Comparison of ENCODE assay signal across 9 cellular contexts in genomic region chr19:38033658-38034150, GRCh38.
DNase-seq lines count a peak whose midpoint lies in the region; ATAC-seq, FAIRE-seq and TF ChIP-seq lines count a peak whose summit lies in the region.
"Had no signal": no experiment of that assay in that cellular context is flagged by ENCODE, and none has a peak within 500 bp of the region (broad histone marks: within the 10 kb centered on the region; RNA-seq: fewer than 3 reads in every experiment).

No MANE protein-coding gene starts in this region.

- ATAC-seq in GM19438 (IDR thresholded peaks at IDR 0.05; ENCODE audit: low read depth, unreplicated experiment), result peak; percentile 73
- peak; percentile 66 for ATAC-seq in HG03280 (IDR thresholded peaks at IDR 0.05; ENCODE audit: unreplicated experiment)
- ATAC-seq in GM12878, result peak; percentile 94
- no peak for ATAC-seq in Right ventricle myocardium superior (ENCODE audit: poor library complexity)

- H3K79me2 ChIP-seq in GM12878 (ENCODE audit: control insufficient read depth, insufficient read depth, low read length), result peaks cover 29% of the 10 kb centered on the region

- peak; percentile 40 to 59; a peak in 2 of 4 replicates for TF ChIP-seq EP300 in GM12878 (IDR thresholded peaks at IDR 0.05; ENCODE audit: borderline replicate concordance in 1 of 2, control insufficient read depth in 1 of 2, low read depth in 2 of 2, low read length in 2 of 2)

- H4K20me1 ChIP-seq in BLaER1 treated with 17β-estradiol and CSF1 and Interleukin-3, amounts not matched to agents 10 nM and 100 nM, result peaks cover 0 to 6% (median 0%) of the 10 kb centered on the region in 11 experiments; a peak in 3 of 22 replicates
- no peaks in the 10 kb centered on the region for H4K20me1 ChIP-seq in GM12878 (ENCODE audit: control insufficient read depth, insufficient read depth)

- H3K4me1 Mint-ChIP-seq in endothelial cell (ENCODE audit: unreplicated experiment), result peaks cover 4% of the 10 kb centered on the region
- H3K4me1 Mint-ChIP-seq: activated naive CD8-positive, alpha-beta T cell treated with anti-CD3 and anti-CD28 coated beads, Interleukin-2, amount 10 ng/mL, durations not matched to agents 7 days and 5 days had no signal

- TF ChIP-seq POLR2A in GM12878 (IDR thresholded peaks at IDR 0.05; ENCODE audit: low read depth, low read length), result no peak

- in situ Hi-C loops in GM12878 (cut with MboI), result no loop called here

- CTCF ChIA-PET in GM12878 (lab: Yijun Ruan, JAX), result interaction anchor here (0.7 to 2.7 kb wide), 11 partner anchors 9 to 131 kb away, joined by 3 to 14 read pairs (median 5); partner anchors contain the start of gene SIPA1L3

- peak overlapping the region; percentile 59 to 93 (median 76) for H3K4me2 ChIP-seq in BLaER1 treated with 17β-estradiol and CSF1 and Interleukin-3, amounts not matched to agents 10 nM and 100 nM
- peak overlapping the region; percentile 92 for H3K4me2 ChIP-seq in GM12878 (ENCODE audit: control insufficient read depth, insufficient read depth)

- intact Hi-C loops in GM12878 (cut with micrococcal nuclease; ENCODE audit: unreplicated experiment), result no loop called here
- intact Hi-C loops in Right ventricle myocardium superior (cut with DNase I), result no loop called here

- peak overlapping the region; percentile 15 to 72 (median 62); a peak in 20 of 22 replicates for H3K27ac ChIP-seq in BLaER1 treated with 17β-estradiol and CSF1 and Interleukin-3, amounts not matched to agents 10 nM and 100 nM
- peak overlapping the region; percentile 69 for H3K27ac ChIP-seq in GM12878 (ENCODE audit: control insufficient read depth, insufficient read depth)

- peaks cover 9% of the 10 kb centered on the region for H3K27me3 Mint-ChIP-seq in endothelial cell (ENCODE audit: unreplicated experiment)
- H3K27me3 Mint-ChIP-seq: activated naive CD8-positive, alpha-beta T cell treated with anti-CD3 and anti-CD28 coated beads, Interleukin-2, amount 10 ng/mL, durations not matched to agents 7 days and 5 days had no signal

- H3K4me1 ChIP-seq in BLaER1 treated with 17β-estradiol and CSF1 and Interleukin-3, amounts not matched to agents 10 nM and 100 nM, result peaks cover 44 to 82% (median 55%) of the 10 kb centered on the region in 10 experiments
- peaks cover 39% of the 10 kb centered on the region for H3K4me1 ChIP-seq in GM12878 (ENCODE audit: control insufficient read depth, insufficient read depth, low read length)

- SMC1A ChIA-PET in GM12878 (lab: Charles Lee; ENCODE audit: uncharacterized antibody, unreplicated experiment), result interaction anchor here (0.6 to 6.4 kb wide), 15 partner anchors 12 to 131 kb away, joined by 3 to 74 read pairs (median 4); partner anchors contain the start of gene SIPA1L3

- POLR2A ChIA-PET in GM12878 (lab: Charles Lee), result interaction anchor here (0.9 to 4.8 kb wide), 7 partner anchors 10 to 127 kb away, joined by 3 to 17 read pairs (median 5); partner anchors contain the start of genes SIPA1L3 and WDR87

- H3K9me3 Mint-ChIP-seq in endothelial cell (ENCODE audit: unreplicated experiment), result no peaks in the 10 kb centered on the region
- H3K9me3 Mint-ChIP-seq: activated naive CD8-positive, alpha-beta T cell treated with anti-CD3 and anti-CD28 coated beads, Interleukin-2, amount 10 ng/mL, durations not matched to agents 7 days and 5 days had no signal

- peak; percentile 21 to 51 (median 44); a peak in 4 of 6 replicates for TF ChIP-seq CTCF in GM12878 (IDR thresholded peaks at IDR 0.05 in 2 of 3, conservative IDR thresholded peaks at IDR 0.05 in 1 of 3; ENCODE audit: control insufficient read depth in 2 of 3, extremely low read depth in 1 of 3, insufficient read depth in 1 of 3, low read depth in 3 of 3, low read length in 3 of 3)
- TF ChIP-seq CTCF in endothelial cell (IDR thresholded peaks at IDR 0.05; ENCODE audit: unreplicated experiment), result no peak

- H3K27ac Mint-ChIP-seq in endothelial cell (ENCODE audit: unreplicated experiment), result no peak overlapping the region
- H3K27ac Mint-ChIP-seq: activated naive CD8-positive, alpha-beta T cell treated with anti-CD3 and anti-CD28 coated beads, Interleukin-2, amount 10 ng/mL, durations not matched to agents 7 days and 5 days had no signal

- H3K36me3 ChIP-seq in BLaER1 treated with 17β-estradiol and CSF1 and Interleukin-3, amounts not matched to agents 10 nM and 100 nM, result peaks cover 5 to 23% (median 8%) of the 10 kb centered on the region in 11 experiments; a peak in 17 of 22 replicates
- H3K36me3 ChIP-seq in GM12878 (ENCODE audit: control insufficient read depth in 2 of 2, insufficient read depth in 2 of 2, low read length in 1 of 2), result peaks cover 2 to 9% of the 10 kb centered on the region in 2 experiments; a peak in 3 of 4 replicates

- H3K4me3 ChIP-seq in BLaER1 treated with 17β-estradiol and CSF1 and Interleukin-3, amounts not matched to agents 10 nM and 100 nM, result no peak overlapping the region
- H3K4me3 ChIP-seq in GM12878, result peak overlapping the region; percentile 11

- peak overlapping the region; percentile 43 for H2AFZ ChIP-seq in GM12878 (ENCODE audit: control insufficient read depth, low read depth, low read length)

- H3K36me3 Mint-ChIP-seq in endothelial cell (ENCODE audit: low read depth, unreplicated experiment), result peaks cover 14% of the 10 kb centered on the region

- no peaks in the 10 kb centered on the region for H3K27me3 ChIP-seq in BLaER1 treated with 17β-estradiol and CSF1 and Interleukin-3, amounts not matched to agents 10 nM and 100 nM
- no peaks in the 10 kb centered on the region for H3K27me3 ChIP-seq in GM12878 (replicated peaks in 1 of 2; ENCODE audit: control insufficient read depth in 2 of 2, insufficient read depth in 2 of 2, low read length in 1 of 2)

- no TSS peak for BruUV-seq in GM12878 (replicated peaks; lab: Mats Ljungman, UMichigan)

- RAD21 ChIA-PET in GM12878 (lab: Charles Lee; ENCODE audit: unreplicated experiment), result interaction anchor here (0.9 to 6.1 kb wide), 14 partner anchors 9 to 133 kb away, joined by 3 to 55 read pairs (median 4); partner anchors contain the start of genes SIPA1L3 and WDR87

- peak; percentile 31 for FAIRE-seq in GM12878 (lab: Jason Lieb, UNC)

- TF ChIP-seq RAD21 in GM12878 (IDR thresholded peaks at IDR 0.05; ENCODE audit: insufficient read depth, low read depth, low read length), result peak; percentile 35; the same call in 1 of the 2 replicates

- peak overlapping the region in 9 of 11 experiments; percentile 19 to 56 (median 48); a peak in 13 of 22 replicates for H3K9ac ChIP-seq in BLaER1 treated with 17β-estradiol and CSF1 and Interleukin-3, amounts not matched to agents 10 nM and 100 nM
- H3K9ac ChIP-seq in GM12878 (ENCODE audit: control insufficient read depth, insufficient read depth, low read length), result peak overlapping the region; percentile 64

- H3K4me3 Mint-ChIP-seq in endothelial cell (ENCODE audit: unreplicated experiment), result no peak overlapping the region
- H3K4me3 Mint-ChIP-seq: activated naive CD8-positive, alpha-beta T cell treated with anti-CD3 and anti-CD28 coated beads, Interleukin-2, amount 10 ng/mL, durations not matched to agents 7 days and 5 days had no signal

- under 1% methylated on average over 12 of the region's 12 CpGs for WGBS in GM12878 (ENCODE audit: insufficient coverage, insufficient replicate concordance, low lambda C conversion rate, missing lambda C conversion rate)

- peaks cover 0 to 6% (median 3%) of the 10 kb centered on the region in 11 experiments; a peak in 4 of 22 replicates for H3K9me3 ChIP-seq in BLaER1 treated with 17β-estradiol and CSF1 and Interleukin-3, amounts not matched to agents 10 nM and 100 nM (replicated peaks in 1 of 11)
- H3K9me3 ChIP-seq in GM12878 (replicated peaks; ENCODE audit: control insufficient read depth, insufficient read depth, low read length), result no peaks in the 10 kb centered on the region; the same call in 2 of the 3 replicates

- DNase-seq in GM12878 (ENCODE audit: low read depth, low spot score) (peak; percentile 81), T1000 (lab: John Stamatoyannopoulos, UW) (no peak), Right ventricle myocardium superior (no peak), NCI-H226 (no peak), endothelial cell (ENCODE audit: low spot score) (no peak)
- DNase-seq: activated naive CD8-positive, alpha-beta T cell treated with anti-CD3 and anti-CD28 coated beads, Interleukin-2, amount 10 ng/mL, durations not matched to agents 7 days and 5 days had no signal

TF ChIP-seq in GM12878, 131 proteins besides CTCF, POLR2A, EP300 and RAD21 (continues in another document):
- TF ChIP-seq ETV6 (conservative IDR thresholded peaks at IDR 0.05 in 1 of 2, IDR thresholded peaks at IDR 0.05 in 1 of 2; ENCODE audit: borderline replicate concordance in 1 of 2, low read depth in 1 of 2), result 0 out of 4 replicates have a peak, but pooled peaks of 1 of the 2 experiments have one; percentile 39
- no peak for TF ChIP-seq YY1 (IDR thresholded peaks at IDR 0.05; ENCODE audit: low read depth, low read length)
- TF ChIP-seq IKZF2 (IDR thresholded peaks at IDR 0.05), result peak; percentile 84
- TF ChIP-seq BCL11A (IDR thresholded peaks at IDR 0.05; ENCODE audit: low read depth, low read length), result 0 out of 2 replicates have a peak, but pooled peaks have one; percentile 21
- TF ChIP-seq MEF2B (IDR thresholded peaks at IDR 0.05; ENCODE audit: partially characterized antibody, poor library complexity, severe bottlenecking), result no peak
- no peak for TF ChIP-seq NFXL1 (IDR thresholded peaks at IDR 0.05; ENCODE audit: borderline replicate concordance)
- no peak for TF ChIP-seq KAT2A (conservative IDR thresholded peaks at IDR 0.05; ENCODE audit: control insufficient read depth, low read depth, low read length)
- TF ChIP-seq EED (IDR thresholded peaks at IDR 0.05; ENCODE audit: low read depth), result peak; percentile 81
- peak; percentile 48; the same call in 1 of the 2 replicates for TF ChIP-seq NR2F1 (conservative IDR thresholded peaks at IDR 0.05)
- TF ChIP-seq CBX5 (IDR thresholded peaks at IDR 0.05; ENCODE audit: low read depth), result 0 out of 2 replicates have a peak, but pooled peaks have one; percentile 52
- peak; percentile 74; the same call in 1 of the 2 replicates for TF ChIP-seq TCF12 (IDR thresholded peaks at IDR 0.05; ENCODE audit: low read depth, low read length)
- no peak for TF ChIP-seq ZNF24 (IDR thresholded peaks at IDR 0.05)
- TF ChIP-seq CREB1 (IDR thresholded peaks at IDR 0.05; ENCODE audit: low read depth), result 0 out of 2 replicates have a peak, but pooled peaks have one; percentile 6
- no peak for TF ChIP-seq BHLHE40 (IDR thresholded peaks at IDR 0.05; ENCODE audit: borderline replicate concordance in 1 of 2, low read depth in 2 of 2, low read length in 1 of 2)
- peak; percentile 24; the same call in 1 of the 2 replicates for TF ChIP-seq SMC3 (IDR thresholded peaks at IDR 0.05; ENCODE audit: borderline replicate concordance, low read length)
- TF ChIP-seq IRF4 (IDR thresholded peaks at IDR 0.05; ENCODE audit: low read depth, low read length), result peak; percentile 67; the same call in 1 of the 2 replicates
- TF ChIP-seq ZSCAN29 (IDR thresholded peaks at IDR 0.05), result no peak
- no peak for TF ChIP-seq TCF7 (IDR thresholded peaks at IDR 0.05; ENCODE audit: borderline replicate concordance)
- peak; percentile 10 for TF ChIP-seq SP1 (IDR thresholded peaks at IDR 0.05; ENCODE audit: low read depth, low read length)
- TF ChIP-seq MYB (IDR thresholded peaks at IDR 0.05; ENCODE audit: borderline replicate concordance, low read depth, low read length), result no peak
